9 cellular contexts compared by ENCODE assay signal in genomic region chr11:21169639-21170038, GRCh38.
"Had no signal": no experiment of that assay in that cellular context is flagged by ENCODE, and none has a peak within 500 bp of the region (broad histone marks: within the 10 kb centered on the region; RNA-seq: fewer than 3 reads in every experiment).

No MANE protein-coding gene starts in this region.

- FAIRE-seq: H1, H54, HepG2 had no signal

- H2AFZ ChIP-seq: GM23338 had no signal

- ATAC-seq: GM23338, HCT116, HepG2 had no signal

- DNase-seq: H9, HFFc6 had no signal

- H3K27me3 Mint-ChIP-seq: IgD-negative memory B cell had no signal

- H3K27ac Mint-ChIP-seq: GM23338, H9, HFFc6, IgD-negative memory B cell had no signal

- H3K27ac ChIP-seq: HL-60 had no signal

- H3K4me1 Mint-ChIP-seq: IgD-negative memory B cell had no signal

- H3K4me3 ChIP-seq: GM23338 had no signal

- H3K4me2 ChIP-seq: GM23338 had no signal

- H3K36me3 Mint-ChIP-seq: IgD-negative memory B cell had no signal

- H3K4me3 Mint-ChIP-seq: GM23338, H9, HFFc6, IgD-negative memory B cell had no signal
